In genomic region chr14:50860478-50861086, GRCh38 we compare ENCODE assay signal across 8 cellular contexts. TPM values are rescaled to one million over a fixed set of nuclear protein-coding genes. Genes with fewer than 3 reads are reported as not detected.
DNase-seq lines count a peak whose midpoint lies in the region; ATAC-seq and TF ChIP-seq lines count a peak whose summit lies in the region.

No MANE protein-coding gene starts in this region.

- H3K36me3 ChIP-seq in Karpas-422 (ENCODE audit: insufficient read depth, low read length) = no peaks in the 10 kb centered on the region
- H3K36me3 ChIP-seq in Panc1 (ENCODE audit: control insufficient read depth, insufficient read depth, low read length) = no peaks in the 10 kb centered on the region

- H3K4me2 ChIP-seq in Karpas-422 (ENCODE audit: low read depth, low read length, poor library complexity, severe bottlenecking) = peak overlapping the region; percentile 90

- DNase-seq in Karpas-422 (peak; percentile 97), Panc1 (ENCODE audit: low read depth, low spot score) (peak; percentile 42), activated T-helper 1 cell treated with Interleukin-2 at 50 U/mL for 16 hours (ENCODE audit: low read depth) (peak; percentile 76), fibroblast of peridontal ligament (ENCODE audit: extremely low read depth) (peak; percentile 89), natural killer cell (peak; percentile 82)

- CTCF ChIA-PET in Panc1 (lab: Charles Lee) = interaction anchor here (0.5 to 2.0 kb wide), 16 partner anchors 11 to 726 kb away, joined by 3 to 13 read pairs (median 4); partner anchors contain the start of gene ABHD12B

- BruUV-seq in Panc1 (replicated peaks; lab: Mats Ljungman, UMichigan) = no TSS peak

- H3K4me1 Mint-ChIP-seq in natural killer cell = peaks cover 0 to 9% of the 10 kb centered on the region in 2 donors
- peaks cover 11% of the 10 kb centered on the region for H3K4me1 Mint-ChIP-seq in stimulated activated memory B cell treated with anti-CD40 and anti-IgM and Interleukin-4, amounts not matched to agents 10 μg/mL and 1 μg/mL and 100 μg/mL, for 72 hours

- peaks cover 6 to 17% of the 10 kb centered on the region in 2 donors for H3K27me3 Mint-ChIP-seq in natural killer cell (ENCODE audit: low read depth in 2 of 2)
- no peaks in the 10 kb centered on the region for H3K27me3 Mint-ChIP-seq in stimulated activated memory B cell treated with anti-CD40 and anti-IgM and Interleukin-4, amounts not matched to agents 10 μg/mL and 1 μg/mL and 100 μg/mL, for 72 hours

- TF ChIP-seq CTCF in GM12872 (IDR thresholded peaks at IDR 0.05; ENCODE audit: insufficient read depth, low read depth, low read length) (peak; percentile 67), Panc1 (IDR thresholded peaks at IDR 0.05) (peak; percentile 84), natural killer cell (IDR thresholded peaks at IDR 0.05) (peak; percentile 82)

- intact Hi-C loops in Panc1 (cut with micrococcal nuclease; ENCODE audit: unreplicated experiment) = loop anchor here (10.0 kb wide), 1 partner anchor 256 kb away; no protein-coding TSS in a partner anchor
- intact Hi-C loops in natural killer cell (cut with micrococcal nuclease) = loop anchor here (1.0 to 10.0 kb wide), 4 partner anchors 82 to 518 kb away; no protein-coding TSS in a partner anchor

- POLR2A ChIA-PET in Panc1 (lab: Charles Lee) = interaction anchor here (0.6 kb wide), 2 partner anchors 127 to 479 kb away, joined by 4 to 8 read pairs; no protein-coding TSS in a partner anchor

- H3K27me3 ChIP-seq in Karpas-422 (ENCODE audit: low read length) (no peaks in the 10 kb centered on the region), Panc1 (ENCODE audit: control insufficient read depth, insufficient read depth, low read length) (peaks cover 2% of the 10 kb centered on the region; the same call in 1 of the 2 replicates)

- H3K36me3 Mint-ChIP-seq in natural killer cell = no peaks in the 10 kb centered on the region
- H3K36me3 Mint-ChIP-seq in stimulated activated memory B cell treated with anti-CD40 and anti-IgM and Interleukin-4, amounts not matched to agents 10 μg/mL and 1 μg/mL and 100 μg/mL, for 72 hours = no peaks in the 10 kb centered on the region

- H3K9me3 Mint-ChIP-seq in natural killer cell = no peaks in the 10 kb centered on the region
- no peaks in the 10 kb centered on the region for H3K9me3 Mint-ChIP-seq in stimulated activated memory B cell treated with anti-CD40 and anti-IgM and Interleukin-4, amounts not matched to agents 10 μg/mL and 1 μg/mL and 100 μg/mL, for 72 hours

- H2AFZ ChIP-seq in Karpas-422 (ENCODE audit: low read length) = peak overlapping the region; percentile 77

- in situ Hi-C loops in Panc1 (cut with HindIII; ENCODE audit: low pct_unique_long_range_greater_than_20kb, low sequenced_read_pairs) = no loop called here

- no peaks in the 10 kb centered on the region for H3K79me2 ChIP-seq in Karpas-422 (ENCODE audit: low read length)

- ATAC-seq in Panc1 (peak; percentile 71; the same call in 1 of the 2 replicates), natural killer cell (peak; percentile 83 to 87 (median 85)), GM21367 (IDR thresholded peaks at IDR 0.05; ENCODE audit: unreplicated experiment) (no peak)
- peak; percentile 78 for ATAC-seq in stimulated activated memory B cell treated with anti-CD40 and anti-IgM and Interleukin-4, amounts not matched to agents 10 μg/mL and 1 μg/mL and 100 μg/mL, for 72 hours

- peak overlapping the region; percentile 64 for H3K9ac ChIP-seq in Karpas-422 (ENCODE audit: low read length)

- H3K9me3 ChIP-seq in Karpas-422 (ENCODE audit: low read length) (no peaks in the 10 kb centered on the region), Panc1 (ENCODE audit: control insufficient read depth, insufficient read depth, low read depth, low read length) (no peaks in the 10 kb centered on the region)

- peak overlapping the region; percentile 93 for H3K4me3 Mint-ChIP-seq in natural killer cell
- H3K4me3 Mint-ChIP-seq in stimulated activated memory B cell treated with anti-CD40 and anti-IgM and Interleukin-4, amounts not matched to agents 10 μg/mL and 1 μg/mL and 100 μg/mL, for 72 hours = peak overlapping the region; percentile 84

- no peaks in the 10 kb centered on the region for H3K9me2 ChIP-seq in Karpas-422 (replicated peaks; ENCODE audit: insufficient read depth, low read length)

- H4K20me1 ChIP-seq in Karpas-422 (ENCODE audit: insufficient read depth, low read depth, low read length) = no peaks in the 10 kb centered on the region

- peak overlapping the region; percentile 76 for H3K4me3 ChIP-seq in Karpas-422 (ENCODE audit: low read length)
- peak overlapping the region; percentile 47 to 75 for H3K4me3 ChIP-seq in Panc1 (ENCODE audit: low read depth in 2 of 2, low read length in 2 of 2)

- H3K4me1 ChIP-seq in Karpas-422 (ENCODE audit: low read length) (peaks cover 15% of the 10 kb centered on the region), Panc1 (ENCODE audit: control insufficient read depth, insufficient read depth, low read length) (no peaks in the 10 kb centered on the region; the same call in 1 of the 2 replicates)

- peak overlapping the region; percentile 36 to 83 for H3K27ac Mint-ChIP-seq in natural killer cell
- H3K27ac Mint-ChIP-seq in stimulated activated memory B cell treated with anti-CD40 and anti-IgM and Interleukin-4, amounts not matched to agents 10 μg/mL and 1 μg/mL and 100 μg/mL, for 72 hours = peak overlapping the region; percentile 80

- H3K27ac ChIP-seq in Karpas-422 (ENCODE audit: low read length) = no peak overlapping the region
- 0 out of 2 replicates have a peak overlapping the region, but pooled peaks have one; percentile 29 for H3K27ac ChIP-seq in Panc1 (ENCODE audit: low read length)

RNA-seq across cellular contexts. Expression of gene ABHD12B, which starts 11.3 kb away (rescaled TPM):
- not detected in 2 replicates for total RNA-seq in Karpas-422 (2014; rRNA removed; shearing (Covaris generic); ENCODE audit: low replicate concordance)
- total RNA-seq in Panc1 (2021; ENCODE audit: unreplicated experiment) = not detected
- not detected for polyA plus RNA-seq in Panc1 (2012; ENCODE audit: insufficient read length)
- total RNA-seq in natural killer cell = not detected

RNA-seq across cellular contexts. Expression of gene NIN, which starts 29.6 kb away (rescaled TPM):
- 59.4 and 85.6 TPM in 2 replicates for total RNA-seq in Karpas-422 (2014; rRNA removed; shearing (Covaris generic); ENCODE audit: low replicate concordance)
- 37.1 TPM for total RNA-seq in Panc1 (2021; ENCODE audit: unreplicated experiment)
- polyA plus RNA-seq in Panc1 (2012; ENCODE audit: insufficient read length) = 14.5 TPM
- total RNA-seq in natural killer cell = 100 to 1,000 TPM in 2 of 3 donors, 10 to 100 TPM in 1; 90.8 to 127 (median 118) TPM

Comparison
In these comparisons a context has a peak if more than half of its experiments do, and no peak if none do; other contexts are left out.
1. DNase-seq: peak in every context shown above with its lines; median percentile 97 in Karpas-422; 89 in fibroblast of peridontal ligament; 82 in natural killer cell; 76 in activated T-helper 1 cell treated with Interleukin-2 at 50 U/mL for 16 hours; 42 in Panc1.